In genomic region chr9:130837644-130838043, GRCh38 we compare ENCODE assay signal across 13 cellular contexts. TPM values are rescaled to one million over a fixed set of nuclear protein-coding genes. Genes with fewer than 3 reads are reported as not detected.
DNase-seq lines count a peak whose midpoint lies in the region; ATAC-seq, FAIRE-seq and TF ChIP-seq lines count a peak whose summit lies in the region.
"Had no signal": no experiment of that assay in that cellular context is flagged by ENCODE, and none has a peak within 500 bp of the region (broad histone marks: within the 10 kb centered on the region; RNA-seq: fewer than 3 reads in every experiment).

No MANE protein-coding gene starts in this region.

- H3K9me3 ChIP-seq in HEK293 (ENCODE audit: control insufficient read depth, insufficient read depth, low read depth, low read length): no peaks in the 10 kb centered on the region
- H3K9me3 ChIP-seq in GM12878 (replicated peaks; ENCODE audit: control insufficient read depth, insufficient read depth, low read length): no peaks in the 10 kb centered on the region
- no peaks in the 10 kb centered on the region for H3K9me3 ChIP-seq in iPS-20b (ENCODE audit: insufficient read depth, low read depth, low read length)
- H3K9me3 ChIP-seq in stomach smooth muscle (ENCODE audit: control insufficient read depth in 2 of 2, low read length in 2 of 2): no peaks in the 10 kb centered on the region
- H3K9me3 ChIP-seq: upper lobe of left lung had no signal

- RAD21 ChIA-PET in GM12878 (lab: Charles Lee; ENCODE audit: unreplicated experiment): interaction anchor here (0.7 to 1.0 kb wide), 2 partner anchors 18 to 33 kb away, joined by 3 read pairs; no protein-coding TSS in a partner anchor

- FAIRE-seq in GM12878 (lab: Jason Lieb, UNC): no peak
- FAIRE-seq: H1 had no signal

- TF ChIP-seq CTCF in HEK293 (tag by site-specific recombination; IDR thresholded peaks at IDR 0.05): no peak
- TF ChIP-seq CTCF in GM12878 (IDR thresholded peaks at IDR 0.05 in 2 of 3, conservative IDR thresholded peaks at IDR 0.05 in 1 of 3; ENCODE audit: control insufficient read depth in 2 of 3, extremely low read depth in 1 of 3, insufficient read depth in 1 of 3, low read depth in 3 of 3, low read length in 3 of 3): no peak

- TF ChIP-seq EP300 in GM12878 (IDR thresholded peaks at IDR 0.05; ENCODE audit: borderline replicate concordance in 1 of 2, control insufficient read depth in 1 of 2, low read depth in 2 of 2, low read length in 2 of 2): no peak

- no peak for ATAC-seq in GM12878
- no peak for ATAC-seq in GM18909 (IDR thresholded peaks at IDR 0.05; ENCODE audit: poor library complexity, unreplicated experiment)
- no peak for ATAC-seq in HG02798 (IDR thresholded peaks at IDR 0.05; ENCODE audit: poor library complexity, unreplicated experiment)

- H3K36me3 ChIP-seq in HEK293 (ENCODE audit: control insufficient read depth in 2 of 2, insufficient read depth in 1 of 2, low read length in 2 of 2): no peaks in the 10 kb centered on the region
- H3K36me3 ChIP-seq in GM12878 (ENCODE audit: control insufficient read depth in 2 of 2, insufficient read depth in 2 of 2, low read length in 1 of 2): no peaks in the 10 kb centered on the region; a peak in 1 of 4 replicates
- no peaks in the 10 kb centered on the region for H3K36me3 ChIP-seq in iPS-20b (ENCODE audit: insufficient read depth, low read depth, low read length)
- no peaks in the 10 kb centered on the region for H3K36me3 ChIP-seq in stomach smooth muscle (ENCODE audit: control insufficient read depth in 2 of 2, insufficient read depth in 2 of 2, low read length in 2 of 2)
- H3K36me3 ChIP-seq: upper lobe of left lung had no signal

- POLR2A ChIA-PET in HEK293 (lab: Yijun Ruan, JAX) (interaction anchor here (0.6 kb wide), 1 partner anchor 152 kb away, joined by 3 read pairs; no protein-coding TSS in a partner anchor), GM12878 (lab: Charles Lee) (no interaction called here)

- 0 out of 2 replicates have a peak overlapping the region, but pooled peaks have one; percentile 26 for H3K4me2 ChIP-seq in GM12878 (ENCODE audit: control insufficient read depth, insufficient read depth)

- peaks cover 61% of the 10 kb centered on the region for H3K79me2 ChIP-seq in GM12878 (ENCODE audit: control insufficient read depth, insufficient read depth, low read length)

- H3K4me3 ChIP-seq in HEK293 (ENCODE audit: low read depth, low read length) (no peak overlapping the region), GM12878 (peak overlapping the region; percentile 77; the same call in 1 of the 2 replicates), iPS-20b (ENCODE audit: low read length) (peak overlapping the region; percentile 83; the same call in 1 of the 2 replicates), stomach smooth muscle (ENCODE audit: low read length in 2 of 2) (peak overlapping the region; percentile 86 to 89)

- DNase-seq in GM12878 (ENCODE audit: low read depth, low spot score) (no peak), SW480 (ENCODE audit: low spot score) (no peak), AG08396 (ENCODE audit: low spot score) (no peak)
- DNase-seq: stimulated activated CD4-positive, alpha-beta T cell treated with anti-CD3 and anti-CD28 coated beads, Interleukin-4, amount 100 ng/mL, for 24 hours; T-helper 1 cell; upper lobe of left lung had no signal

- H2AFZ ChIP-seq in GM12878 (ENCODE audit: control insufficient read depth, low read depth, low read length): no peak overlapping the region

- H3K4me1 ChIP-seq in HEK293 (ENCODE audit: control insufficient read depth, insufficient read depth, low read length) (peaks cover 6% of the 10 kb centered on the region), GM12878 (ENCODE audit: control insufficient read depth, insufficient read depth, low read length) (peaks cover 3% of the 10 kb centered on the region; the same call in 1 of the 2 replicates), iPS-20b (ENCODE audit: insufficient read depth, low read length) (peaks cover 27% of the 10 kb centered on the region; the same call in 1 of the 2 replicates), stomach smooth muscle (ENCODE audit: control insufficient read depth, insufficient read depth, low read length) (peaks cover 51% of the 10 kb centered on the region)

- SMC1A ChIA-PET in GM12878 (lab: Charles Lee; ENCODE audit: uncharacterized antibody, unreplicated experiment): interaction anchor here (1.0 to 1.5 kb wide), 2 partner anchors 29 to 69 kb away, joined by 3 to 5 read pairs; no protein-coding TSS in a partner anchor

- TF ChIP-seq POLR2A in GM12878 (IDR thresholded peaks at IDR 0.05; ENCODE audit: low read depth, low read length): no peak

- CTCF ChIA-PET in HEK293 (lab: Yijun Ruan, JAX): interaction anchor here (0.6 to 7.4 kb wide), 8 partner anchors 17 to 165 kb away, joined by 3 to 57 read pairs (median 4); no protein-coding TSS in a partner anchor
- CTCF ChIA-PET in GM12878 (lab: Yijun Ruan, JAX): interaction anchor here (1.3 to 1.9 kb wide), 4 partner anchors 17 to 209 kb away, joined by 3 to 9 read pairs (median 4); no protein-coding TSS in a partner anchor

- no peaks in the 10 kb centered on the region for H4K20me1 ChIP-seq in GM12878 (ENCODE audit: control insufficient read depth, insufficient read depth)

- H3K27me3 ChIP-seq in GM12878 (replicated peaks in 1 of 2; ENCODE audit: control insufficient read depth in 2 of 2, insufficient read depth in 2 of 2, low read length in 1 of 2) (no peaks in the 10 kb centered on the region), iPS-20b (ENCODE audit: insufficient read depth, low read length) (no peaks in the 10 kb centered on the region), stomach smooth muscle (ENCODE audit: control insufficient read depth in 1 of 2, insufficient read depth in 2 of 2, low read length in 2 of 2) (no peaks in the 10 kb centered on the region)
- H3K27me3 ChIP-seq: upper lobe of left lung had no signal

- no peak for TF ChIP-seq RAD21 in GM12878 (IDR thresholded peaks at IDR 0.05; ENCODE audit: insufficient read depth, low read depth, low read length)

- H3K27ac ChIP-seq in HEK293 (ENCODE audit: extremely low read depth, low read depth, low read length) (no peak overlapping the region), GM12878 (ENCODE audit: control insufficient read depth, insufficient read depth) (no peak overlapping the region), iPS-20b (ENCODE audit: low read length) (no peak overlapping the region), stomach smooth muscle (ENCODE audit: low read length) (peak overlapping the region; percentile 37)

- no peak overlapping the region for H3K9ac ChIP-seq in GM12878 (ENCODE audit: control insufficient read depth, insufficient read depth, low read length)
- no peak overlapping the region for H3K9ac ChIP-seq in iPS-20b (ENCODE audit: low read depth, low read length)
- peak overlapping the region in 1 of 2 donors; percentile 98 for H3K9ac ChIP-seq in stomach smooth muscle (ENCODE audit: low read length in 2 of 2)

- BruUV-seq in GM12878 (replicated peaks; lab: Mats Ljungman, UMichigan): no TSS peak

- intact Hi-C loops in GM12878 (cut with micrococcal nuclease; ENCODE audit: unreplicated experiment): loop anchor here (10.0 kb wide), 1 partner anchor 123 kb away; no protein-coding TSS in a partner anchor

- 95% methylated on average over 4 of the region's 4 CpGs for WGBS in GM12878 (ENCODE audit: insufficient coverage, insufficient replicate concordance, low lambda C conversion rate, missing lambda C conversion rate)

- in situ Hi-C loops in GM12878 (cut with MboI): no loop called here

TF ChIP-seq in HEK293, 187 proteins besides CTCF, POLR2A, EP300 and RAD21 (continues in another document):
- no peak for TF ChIP-seq ZNF341 (tag by site-specific recombination; IDR thresholded peaks at IDR 0.05; ENCODE audit: low read depth)
- TF ChIP-seq ZNF423 (tag by site-specific recombination; IDR thresholded peaks at IDR 0.05): no peak

TF ChIP-seq in GM12878, 131 proteins besides CTCF, POLR2A, EP300 and RAD21:
- no peak for TF ChIP-seq POU2F2 (IDR thresholded peaks at IDR 0.05; ENCODE audit: borderline replicate concordance, low read depth, low read length)

RNA-seq across cellular contexts. Expression of gene ABL1, which starts 2.6 kb away (rescaled TPM):
- total RNA-seq in GM12878 (2013; cell fraction: nucleolus; rRNA removed): 40.0 and 41.0 TPM in 2 replicates
- 15.9 and 16.8 TPM in 2 replicates for total RNA-seq in GM12878 (2014; rRNA removed)
- 11.4 and 13.4 TPM in 2 replicates for total RNA-seq in GM12878 (2014; rRNA removed; fragmentation: Illumina TruSeq; extraction: Trizol)
- total RNA-seq in GM12878 (2021): 49.5 and 51.5 TPM in 2 replicates
- 6.8 TPM for polyA plus RNA-seq in GM12878 (2011; ENCODE audit: low read depth)
- polyA plus RNA-seq in GM12878 (2011; rRNA removed): 8.8 and 13.2 TPM in 2 replicates
- 18.2 and 19.6 TPM in 2 replicates for polyA plus RNA-seq in GM12878 (2011; cell fraction: cytosol; rRNA removed)
- polyA plus RNA-seq in GM12878 (2011; cell fraction: nucleus; rRNA removed): 18.0 and 25.4 TPM in 2 replicates
- polyA plus RNA-seq in GM12878 (2012): 16.0 and 17.2 TPM in 2 replicates
- 18.4 and 23.4 TPM in 2 replicates for polyA plus RNA-seq in GM12878 (2014; fragmentation: Illumina TruSeq; extraction: Trizol)
- polyA plus RNA-seq in GM12878 (2014; fragmentation: Nextera tagmentation; extraction: Ambion mirVana): 1 to 10 TPM in 1 of 2 experiments, under 1 TPM in 1; 0.79 to 1.6 TPM
- polyA plus RNA-seq in GM12878 (2014; rRNA removed): 36.3 and 36.7 TPM in 2 replicates
- 10 to 100 TPM; 15.9 to 18.4 TPM for polyA plus RNA-seq in GM12878 (2016; fragmentation: Nextera tagmentation; extraction: Ambion mirVana)
- 27.2 and 28.3 TPM in 2 replicates for polyA minus RNA-seq in GM12878 (2011; rRNA and poly(A)+ RNA removed)
- 14.0 and 17.0 TPM in 2 replicates for polyA minus RNA-seq in GM12878 (2011; cell fraction: cytosol; rRNA and poly(A)+ RNA removed)
- polyA minus RNA-seq in GM12878 (2011; cell fraction: nucleus; rRNA and poly(A)+ RNA removed): 8.1 and 12.2 TPM in 2 replicates

RNA-seq across cellular contexts. Expression of gene QRFP, which starts 59.0 kb away (rescaled TPM):
- total RNA-seq in GM12878 (2013; cell fraction: nucleolus; rRNA removed): not detected in 2 replicates
- total RNA-seq in GM12878 (2014; rRNA removed): not detected in 2 replicates
- total RNA-seq in GM12878 (2014; rRNA removed; fragmentation: Illumina TruSeq; extraction: Trizol): not detected in 2 replicates
- total RNA-seq in GM12878 (2021): not detected in 2 replicates
- polyA plus RNA-seq in GM12878 (2011; ENCODE audit: low read depth): not detected
- not detected in 2 replicates for polyA plus RNA-seq in GM12878 (2011; rRNA removed)
- polyA plus RNA-seq in GM12878 (2011; cell fraction: cytosol; rRNA removed): not detected in 2 replicates
- polyA plus RNA-seq in GM12878 (2011; cell fraction: nucleus; rRNA removed): not detected in 2 replicates
- polyA plus RNA-seq in GM12878 (2012): 0.12 and 0.14 TPM in 2 replicates
- polyA plus RNA-seq in GM12878 (2014; fragmentation: Illumina TruSeq; extraction: Trizol): not detected in 2 replicates
- not detected for polyA plus RNA-seq in GM12878 (2014; fragmentation: Nextera tagmentation; extraction: Ambion mirVana)
- polyA plus RNA-seq in GM12878 (2014; rRNA removed): not detected in 2 replicates
- not detected for polyA plus RNA-seq in GM12878 (2016; fragmentation: Nextera tagmentation; extraction: Ambion mirVana)
- not detected in 2 replicates for polyA minus RNA-seq in GM12878 (2011; rRNA and poly(A)+ RNA removed)
- polyA minus RNA-seq in GM12878 (2011; cell fraction: cytosol; rRNA and poly(A)+ RNA removed): not detected in 2 replicates
- polyA minus RNA-seq in GM12878 (2011; cell fraction: nucleus; rRNA and poly(A)+ RNA removed): not detected in 2 replicates
- total RNA-seq: H1, myocyte, upper lobe of left lung had no signal
- polyA plus RNA-seq: H1 had no signal
